Comparison of ENCODE assay signal across 10 cellular contexts in genomic region chr14:31084385-31084784, GRCh38. TPM values are rescaled to one million over a fixed set of nuclear protein-coding genes. Genes with fewer than 3 reads are reported as not detected.
DNase-seq lines count a peak whose midpoint lies in the region; ATAC-seq and TF ChIP-seq lines count a peak whose summit lies in the region.
"Had no signal": no experiment of that assay in that cellular context is flagged by ENCODE, and none has a peak within 500 bp of the region (broad histone marks: within the 10 kb centered on the region; RNA-seq: fewer than 3 reads in every experiment).

No MANE protein-coding gene starts in this region.

- H3K27me3 ChIP-seq in H7 (ENCODE audit: control insufficient read depth, insufficient read depth, low read length) (no peaks in the 10 kb centered on the region), lower lobe of right lung (ENCODE audit: low read depth) (no peaks in the 10 kb centered on the region), Peyer's patch (no peaks in the 10 kb centered on the region)

- ATAC-seq in GM18867 (IDR thresholded peaks at IDR 0.05; ENCODE audit: unreplicated experiment) (peak; percentile 58), HG03558 (IDR thresholded peaks at IDR 0.05; ENCODE audit: extremely low read depth, unreplicated experiment) (peak; percentile 63), lower lobe of right lung (peak; percentile 55 to 73), GM18519 (IDR thresholded peaks at IDR 0.05; ENCODE audit: low FRiP score, unreplicated experiment) (no peak)

- H3K36me3 ChIP-seq in H7 (replicated peaks; ENCODE audit: control insufficient read depth, insufficient read depth, low read length), result no peaks in the 10 kb centered on the region
- peaks cover 11% of the 10 kb centered on the region for H3K36me3 ChIP-seq in lower lobe of right lung
- no peaks in the 10 kb centered on the region for H3K36me3 ChIP-seq in Peyer's patch
- H3K36me3 ChIP-seq: thoracic aorta had no signal

- DNase-seq in H7 (peak; percentile 48), lower lobe of right lung (no peak), Peyer's patch (no peak), NCI-H2171 (lab: John Stamatoyannopoulos, UW) (no peak), NCI-H2081 (lab: John Stamatoyannopoulos, UW) (no peak)
- DNase-seq: NCI-H2029 had no signal

- H3K4me1 ChIP-seq in lower lobe of right lung, result no peaks in the 10 kb centered on the region
- H3K4me1 ChIP-seq in Peyer's patch, result no peaks in the 10 kb centered on the region

- H3K4me3 ChIP-seq in H7 (ENCODE audit: insufficient read depth, low read depth, low read length) (no peak overlapping the region), lower lobe of right lung (no peak overlapping the region), Peyer's patch (no peak overlapping the region)
- H3K4me3 ChIP-seq: thoracic aorta had no signal

- no peak for TF ChIP-seq CTCF in lower lobe of right lung (IDR thresholded peaks at IDR 0.05)
- no peak for TF ChIP-seq CTCF in Peyer's patch (IDR thresholded peaks at IDR 0.05)

- H3K27ac ChIP-seq in lower lobe of right lung (no peak overlapping the region), Peyer's patch (no peak overlapping the region)
- H3K27ac ChIP-seq: thoracic aorta had no signal

- intact Hi-C loops in lower lobe of right lung (cut with DNase I), result no loop called here

- H3K9me3 ChIP-seq in lower lobe of right lung (no peaks in the 10 kb centered on the region), Peyer's patch (no peaks in the 10 kb centered on the region)
- H3K9me3 ChIP-seq: thoracic aorta had no signal

- no peak for TF ChIP-seq POLR2A in Peyer's patch (IDR thresholded peaks at IDR 0.05)

RNA-seq across cellular contexts. Expression of gene STRN3, which starts 58.2 kb away (rescaled TPM):
- total RNA-seq in H7 (2014; rRNA removed; shearing (Covaris generic)), result 42.8 and 55.5 TPM in 2 replicates
- total RNA-seq in lower lobe of right lung (32.8 TPM), Peyer's patch (10 to 100 TPM; 21.1 to 46.2 (median 26.8) TPM)

RNA-seq across cellular contexts. Expression of gene AP4S1, which starts 58.9 kb away (rescaled TPM):
- 2.7 and 4.1 TPM in 2 replicates for total RNA-seq in H7 (2014; rRNA removed; shearing (Covaris generic))
- total RNA-seq in lower lobe of right lung (8.6 TPM), Peyer's patch (10 to 100 TPM in 1 of 4 donors, 1 to 10 TPM in 3; 4.2 to 10.7 (median 6.0) TPM)
